ENCODE assay signal across 1 cellular context in the genomic region with DNA sequence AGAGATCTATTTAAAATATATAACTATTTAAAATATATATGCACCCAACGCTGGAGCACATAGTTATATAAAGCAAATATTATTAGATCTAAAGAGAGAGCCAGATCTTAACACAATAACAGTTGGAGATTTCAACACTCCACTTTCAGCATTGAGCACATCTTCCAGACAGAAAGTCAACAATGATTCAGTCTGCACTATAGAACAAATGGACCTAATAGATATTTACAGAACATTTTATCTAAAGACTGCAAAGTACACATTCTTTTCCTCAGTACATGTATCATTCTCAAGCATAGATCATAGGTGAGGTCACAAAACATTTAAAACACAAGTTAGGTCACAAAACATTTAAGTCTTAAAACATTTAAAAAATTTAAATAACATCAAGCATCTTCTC.
TF ChIP-seq lines count a peak whose summit lies in the region.

No MANE protein-coding gene starts in this region.

TF ChIP-seq in HepG2, 621 proteins besides CTCF, POLR2A, EP300 and RAD21 (continues in another document):
- TF ChIP-seq NFIC (IDR thresholded peaks at IDR 0.05; ENCODE audit: low read length) = peak; percentile 44; the same call in 1 of the 2 replicates
- TF ChIP-seq, protein P1, sequence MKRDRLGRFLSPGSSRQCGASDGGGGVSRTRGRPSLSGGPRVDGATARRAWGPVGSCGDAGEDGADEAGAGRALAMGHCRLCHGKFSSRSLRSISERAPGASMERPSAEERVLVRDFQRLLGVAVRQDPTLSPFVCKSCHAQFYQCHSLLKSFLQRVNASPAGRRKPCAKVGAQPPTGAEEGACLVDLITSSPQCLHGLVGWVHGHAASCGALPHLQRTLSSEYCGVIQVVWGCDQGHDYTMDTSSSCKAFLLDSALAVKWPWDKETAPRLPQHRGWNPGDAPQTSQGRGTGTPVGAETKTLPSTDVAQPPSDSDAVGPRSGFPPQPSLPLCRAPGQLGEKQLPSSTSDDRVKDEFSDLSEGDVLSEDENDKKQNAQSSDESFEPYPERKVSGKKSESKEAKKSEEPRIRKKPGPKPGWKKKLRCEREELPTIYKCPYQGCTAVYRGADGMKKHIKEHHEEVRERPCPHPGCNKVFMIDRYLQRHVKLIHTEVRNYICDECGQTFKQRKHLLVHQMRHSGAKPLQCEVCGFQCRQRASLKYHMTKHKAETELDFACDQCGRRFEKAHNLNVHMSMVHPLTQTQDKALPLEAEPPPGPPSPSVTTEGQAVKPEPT (CRISPR knock-in tag; IDR thresholded peaks at IDR 0.05; ENCODE audit: low read depth) = no peak
- peak; percentile 47; the same call in 1 of the 2 replicates for TF ChIP-seq SAP130 (CRISPR knock-in tag; IDR thresholded peaks at IDR 0.05; ENCODE audit: low read depth)
- TF ChIP-seq NCOR1 (IDR thresholded peaks at IDR 0.05; ENCODE audit: borderline replicate concordance, low read length) = peak; percentile 54; the same call in 1 of the 2 replicates
- no peak for TF ChIP-seq ZNF619 (CRISPR knock-in tag; IDR thresholded peaks at IDR 0.05)
- TF ChIP-seq CEBPG (CRISPR knock-in tag; IDR thresholded peaks at IDR 0.05) = peak; percentile 75
- TF ChIP-seq CBFB (CRISPR knock-in tag; IDR thresholded peaks at IDR 0.05) = no peak
- TF ChIP-seq FOSL2 (CRISPR knock-in tag; IDR thresholded peaks at IDR 0.05) = peak; percentile 24; the same call in 1 of the 2 replicates
- TF ChIP-seq NFRKB (IDR thresholded peaks at IDR 0.05) = no peak
- TF ChIP-seq, protein P2, sequence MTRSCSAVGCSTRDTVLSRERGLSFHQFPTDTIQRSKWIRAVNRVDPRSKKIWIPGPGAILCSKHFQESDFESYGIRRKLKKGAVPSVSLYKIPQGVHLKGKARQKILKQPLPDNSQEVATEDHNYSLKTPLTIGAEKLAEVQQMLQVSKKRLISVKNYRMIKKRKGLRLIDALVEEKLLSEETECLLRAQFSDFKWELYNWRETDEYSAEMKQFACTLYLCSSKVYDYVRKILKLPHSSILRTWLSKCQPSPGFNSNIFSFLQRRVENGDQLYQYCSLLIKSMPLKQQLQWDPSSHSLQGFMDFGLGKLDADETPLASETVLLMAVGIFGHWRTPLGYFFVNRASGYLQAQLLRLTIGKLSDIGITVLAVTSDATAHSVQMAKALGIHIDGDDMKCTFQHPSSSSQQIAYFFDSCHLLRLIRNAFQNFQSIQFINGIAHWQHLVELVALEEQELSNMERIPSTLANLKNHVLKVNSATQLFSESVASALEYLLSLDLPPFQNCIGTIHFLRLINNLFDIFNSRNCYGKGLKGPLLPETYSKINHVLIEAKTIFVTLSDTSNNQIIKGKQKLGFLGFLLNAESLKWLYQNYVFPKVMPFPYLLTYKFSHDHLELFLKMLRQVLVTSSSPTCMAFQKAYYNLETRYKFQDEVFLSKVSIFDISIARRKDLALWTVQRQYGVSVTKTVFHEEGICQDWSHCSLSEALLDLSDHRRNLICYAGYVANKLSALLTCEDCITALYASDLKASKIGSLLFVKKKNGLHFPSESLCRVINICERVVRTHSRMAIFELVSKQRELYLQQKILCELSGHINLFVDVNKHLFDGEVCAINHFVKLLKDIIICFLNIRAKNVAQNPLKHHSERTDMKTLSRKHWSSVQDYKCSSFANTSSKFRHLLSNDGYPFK (CRISPR knock-in tag; IDR thresholded peaks at IDR 0.05; ENCODE audit: borderline replicate concordance) = no peak
- peak; percentile 66 for TF ChIP-seq NCOA2 (CRISPR knock-in tag; IDR thresholded peaks at IDR 0.05)
- TF ChIP-seq SOX6 (IDR thresholded peaks at IDR 0.05) = no peak
- peak; percentile 57; the same call in 1 of the 2 replicates for TF ChIP-seq SOX6 (CRISPR knock-in tag; IDR thresholded peaks at IDR 0.05)
- peak; percentile 52 for TF ChIP-seq RXRB (CRISPR knock-in tag; IDR thresholded peaks at IDR 0.05; ENCODE audit: borderline replicate concordance)
- TF ChIP-seq, protein P3, sequence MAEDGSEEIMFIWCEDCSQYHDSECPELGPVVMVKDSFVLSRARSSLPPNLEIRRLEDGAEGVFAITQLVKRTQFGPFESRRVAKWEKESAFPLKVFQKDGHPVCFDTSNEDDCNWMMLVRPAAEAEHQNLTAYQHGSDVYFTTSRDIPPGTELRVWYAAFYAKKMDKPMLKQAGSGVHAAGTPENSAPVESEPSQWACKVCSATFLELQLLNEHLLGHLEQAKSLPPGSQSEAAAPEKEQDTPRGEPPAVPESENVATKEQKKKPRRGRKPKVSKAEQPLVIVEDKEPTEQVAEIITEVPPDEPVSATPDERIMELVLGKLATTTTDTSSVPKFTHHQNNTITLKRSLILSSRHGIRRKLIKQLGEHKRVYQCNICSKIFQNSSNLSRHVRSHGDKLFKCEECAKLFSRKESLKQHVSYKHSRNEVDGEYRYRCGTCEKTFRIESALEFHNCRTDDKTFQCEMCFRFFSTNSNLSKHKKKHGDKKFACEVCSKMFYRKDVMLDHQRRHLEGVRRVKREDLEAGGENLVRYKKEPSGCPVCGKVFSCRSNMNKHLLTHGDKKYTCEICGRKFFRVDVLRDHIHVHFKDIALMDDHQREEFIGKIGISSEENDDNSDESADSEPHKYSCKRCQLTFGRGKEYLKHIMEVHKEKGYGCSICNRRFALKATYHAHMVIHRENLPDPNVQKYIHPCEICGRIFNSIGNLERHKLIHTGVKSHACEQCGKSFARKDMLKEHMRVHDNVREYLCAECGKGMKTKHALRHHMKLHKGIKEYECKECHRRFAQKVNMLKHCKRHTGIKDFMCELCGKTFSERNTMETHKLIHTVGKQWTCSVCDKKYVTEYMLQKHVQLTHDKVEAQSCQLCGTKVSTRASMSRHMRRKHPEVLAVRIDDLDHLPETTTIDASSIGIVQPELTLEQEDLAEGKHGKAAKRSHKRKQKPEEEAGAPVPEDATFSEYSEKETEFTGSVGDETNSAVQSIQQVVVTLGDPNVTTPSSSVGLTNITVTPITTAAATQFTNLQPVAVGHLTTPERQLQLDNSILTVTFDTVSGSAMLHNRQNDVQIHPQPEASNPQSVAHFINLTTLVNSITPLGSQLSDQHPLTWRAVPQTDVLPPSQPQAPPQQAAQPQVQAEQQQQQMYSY (CRISPR knock-in tag; IDR thresholded peaks at IDR 0.05) = no peak
- TF ChIP-seq FOXA3 (CRISPR knock-in tag; IDR thresholded peaks at IDR 0.05) = peak; percentile 87
- no peak for TF ChIP-seq ZNF607 (CRISPR knock-in tag; IDR thresholded peaks at IDR 0.05; ENCODE audit: borderline replicate concordance)
- peak; percentile 40; the same call in 1 of the 2 replicates for TF ChIP-seq ISL2 (CRISPR knock-in tag; IDR thresholded peaks at IDR 0.05)
- TF ChIP-seq TBL1XR1 (IDR thresholded peaks at IDR 0.05; ENCODE audit: borderline replicate concordance, low read length, partially characterized antibody) = peak; percentile 50
- TF ChIP-seq KAT8 (CRISPR knock-in tag; IDR thresholded peaks at IDR 0.05) = 0 out of 2 replicates have a peak, but pooled peaks have one; percentile 19
- 0 out of 2 replicates have a peak, but pooled peaks have one; percentile 31 for TF ChIP-seq MED1 (CRISPR knock-in tag; IDR thresholded peaks at IDR 0.05)
- 0 out of 2 replicates have a peak, but pooled peaks have one; percentile 23 for TF ChIP-seq HHEX (CRISPR knock-in tag; IDR thresholded peaks at IDR 0.05)
- TF ChIP-seq ZBTB20 (CRISPR knock-in tag; IDR thresholded peaks at IDR 0.05; ENCODE audit: borderline replicate concordance, low read depth) = peak; percentile 77; the same call in 1 of the 2 replicates
- TF ChIP-seq NFKBIZ (CRISPR knock-in tag; IDR thresholded peaks at IDR 0.05) = no peak
- TF ChIP-seq, protein P4, sequence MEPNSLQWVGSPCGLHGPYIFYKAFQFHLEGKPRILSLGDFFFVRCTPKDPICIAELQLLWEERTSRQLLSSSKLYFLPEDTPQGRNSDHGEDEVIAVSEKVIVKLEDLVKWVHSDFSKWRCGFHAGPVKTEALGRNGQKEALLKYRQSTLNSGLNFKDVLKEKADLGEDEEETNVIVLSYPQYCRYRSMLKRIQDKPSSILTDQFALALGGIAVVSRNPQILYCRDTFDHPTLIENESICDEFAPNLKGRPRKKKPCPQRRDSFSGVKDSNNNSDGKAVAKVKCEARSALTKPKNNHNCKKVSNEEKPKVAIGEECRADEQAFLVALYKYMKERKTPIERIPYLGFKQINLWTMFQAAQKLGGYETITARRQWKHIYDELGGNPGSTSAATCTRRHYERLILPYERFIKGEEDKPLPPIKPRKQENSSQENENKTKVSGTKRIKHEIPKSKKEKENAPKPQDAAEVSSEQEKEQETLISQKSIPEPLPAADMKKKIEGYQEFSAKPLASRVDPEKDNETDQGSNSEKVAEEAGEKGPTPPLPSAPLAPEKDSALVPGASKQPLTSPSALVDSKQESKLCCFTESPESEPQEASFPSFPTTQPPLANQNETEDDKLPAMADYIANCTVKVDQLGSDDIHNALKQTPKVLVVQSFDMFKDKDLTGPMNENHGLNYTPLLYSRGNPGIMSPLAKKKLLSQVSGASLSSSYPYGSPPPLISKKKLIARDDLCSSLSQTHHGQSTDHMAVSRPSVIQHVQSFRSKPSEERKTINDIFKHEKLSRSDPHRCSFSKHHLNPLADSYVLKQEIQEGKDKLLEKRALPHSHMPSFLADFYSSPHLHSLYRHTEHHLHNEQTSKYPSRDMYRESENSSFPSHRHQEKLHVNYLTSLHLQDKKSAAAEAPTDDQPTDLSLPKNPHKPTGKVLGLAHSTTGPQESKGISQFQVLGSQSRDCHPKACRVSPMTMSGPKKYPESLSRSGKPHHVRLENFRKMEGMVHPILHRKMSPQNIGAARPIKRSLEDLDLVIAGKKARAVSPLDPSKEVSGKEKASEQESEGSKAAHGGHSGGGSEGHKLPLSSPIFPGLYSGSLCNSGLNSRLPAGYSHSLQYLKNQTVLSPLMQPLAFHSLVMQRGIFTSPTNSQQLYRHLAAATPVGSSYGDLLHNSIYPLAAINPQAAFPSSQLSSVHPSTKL (CRISPR knock-in tag; IDR thresholded peaks at IDR 0.05) = peak; percentile 83
- TF ChIP-seq CENPT (CRISPR knock-in tag; IDR thresholded peaks at IDR 0.05; ENCODE audit: low read depth) = no peak
- no peak for TF ChIP-seq TEF (CRISPR knock-in tag; IDR thresholded peaks at IDR 0.05)
- peak; percentile 74; the same call in 1 of the 2 replicates for TF ChIP-seq SOX5 (CRISPR knock-in tag; IDR thresholded peaks at IDR 0.05; ENCODE audit: borderline replicate concordance)
- peak; percentile 75 for TF ChIP-seq BCL6 (CRISPR knock-in tag; IDR thresholded peaks at IDR 0.05)
- TF ChIP-seq ZFP41 (CRISPR knock-in tag; IDR thresholded peaks at IDR 0.05; ENCODE audit: borderline replicate concordance) = no peak
- TF ChIP-seq FOXK1 (CRISPR knock-in tag; IDR thresholded peaks at IDR 0.05; ENCODE audit: borderline replicate concordance, low read depth) = 0 out of 2 replicates have a peak, but pooled peaks have one; percentile 26
- TF ChIP-seq, protein P5, sequence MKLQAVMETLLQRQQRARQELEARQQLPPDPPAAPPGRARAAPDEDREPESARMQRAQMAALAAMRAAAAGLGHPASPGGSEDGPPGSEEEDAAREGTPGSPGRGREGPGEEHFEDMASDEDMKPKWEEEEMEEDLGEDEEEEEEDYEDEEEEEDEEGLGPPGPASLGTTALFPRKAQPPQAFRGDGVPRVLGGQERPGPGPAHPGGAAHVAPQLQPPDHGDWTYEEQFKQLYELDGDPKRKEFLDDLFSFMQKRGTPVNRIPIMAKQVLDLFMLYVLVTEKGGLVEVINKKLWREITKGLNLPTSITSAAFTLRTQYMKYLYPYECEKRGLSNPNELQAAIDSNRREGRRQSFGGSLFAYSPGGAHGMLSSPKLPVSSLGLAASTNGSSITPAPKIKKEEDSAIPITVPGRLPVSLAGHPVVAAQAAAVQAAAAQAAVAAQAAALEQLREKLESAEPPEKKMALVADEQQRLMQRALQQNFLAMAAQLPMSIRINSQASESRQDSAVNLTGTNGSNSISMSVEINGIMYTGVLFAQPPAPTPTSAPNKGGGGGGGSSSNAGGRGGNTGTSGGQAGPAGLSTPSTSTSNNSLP (IDR thresholded peaks at IDR 0.05; ENCODE audit: low read depth, low read length) = peak; percentile 74
- TF ChIP-seq CREM (IDR thresholded peaks at IDR 0.05) = peak; percentile 45
- no peak for TF ChIP-seq CREM (CRISPR knock-in tag; IDR thresholded peaks at IDR 0.05)
- no peak for TF ChIP-seq TRAFD1 (CRISPR knock-in tag; IDR thresholded peaks at IDR 0.05; ENCODE audit: borderline replicate concordance)
- TF ChIP-seq RCOR2 (CRISPR knock-in tag; IDR thresholded peaks at IDR 0.05) = 0 out of 2 replicates have a peak, but pooled peaks have one; percentile 21
- TF ChIP-seq ZFP36 (IDR thresholded peaks at IDR 0.05; ENCODE audit: borderline replicate concordance, low read depth, low read length, partially characterized antibody) = no peak
- TF ChIP-seq HDAC2 (CRISPR knock-in tag; IDR thresholded peaks at IDR 0.05) = 0 out of 2 replicates have a peak, but pooled peaks have one; percentile 22
- no peak for TF ChIP-seq ZNF367 (CRISPR knock-in tag; IDR thresholded peaks at IDR 0.05; ENCODE audit: borderline replicate concordance)
- peak; percentile 66; the same call in 1 of the 2 replicates for TF ChIP-seq HMG20A (CRISPR knock-in tag; IDR thresholded peaks at IDR 0.05; ENCODE audit: borderline replicate concordance)
- no peak for TF ChIP-seq RFX3 (CRISPR knock-in tag; IDR thresholded peaks at IDR 0.05)
- no peak for TF ChIP-seq DPF2 (CRISPR knock-in tag; IDR thresholded peaks at IDR 0.05; ENCODE audit: borderline replicate concordance, low read depth)
